In genomic region chr17:60421273-60422161, GRCh38 we compare ENCODE assay signal across 8 cellular contexts. TPM values are rescaled to one million over a fixed set of nuclear protein-coding genes. Genes with fewer than 3 reads are reported as not detected.
DNase-seq lines count a peak whose midpoint lies in the region; ATAC-seq, FAIRE-seq and TF ChIP-seq lines count a peak whose summit lies in the region.

No MANE protein-coding gene starts in this region.

- no peak overlapping the region for H3K27ac ChIP-seq in kidney (ENCODE audit: low read depth in 2 of 2, low read length in 2 of 2)

- TF ChIP-seq CTCF in LNCaP clone FGC (IDR thresholded peaks at IDR 0.05; ENCODE audit: control insufficient read depth, extremely low read depth, insufficient read depth) (peak; percentile 24), kidney (IDR thresholded peaks at IDR 0.05; ENCODE audit: borderline replicate concordance, extremely low read depth, insufficient read depth) (peak; percentile 58)

- DNase-seq in ELF-1 (ENCODE audit: low read depth, low spot score) (peak; percentile 86), LNCaP clone FGC (ENCODE audit: low read depth) (no peak), kidney (peak; percentile 89), OCI-M2 (lab: John Stamatoyannopoulos, UW; ENCODE audit: unreplicated experiment) (no peak)
- peak; percentile 56 to 62 for DNase-seq in central memory CD8-positive, alpha-beta T cell (ENCODE audit: low spot score in 2 of 2)
- DNase-seq in stimulated activated CD4-positive, alpha-beta T cell treated with anti-CD3 and anti-CD28 coated beads, Interleukin-15, amount 100 ng/mL, for 1 hour (ENCODE audit: low read depth in 1 of 2, low spot score in 1 of 2), result peak; percentile 53 to 67

- H3K27me3 Mint-ChIP-seq in central memory CD8-positive, alpha-beta T cell, result no peaks in the 10 kb centered on the region

- H3K4me3 Mint-ChIP-seq in central memory CD8-positive, alpha-beta T cell, result peak overlapping the region; percentile 80

- H3K4me1 Mint-ChIP-seq in central memory CD8-positive, alpha-beta T cell, result peaks cover 11% of the 10 kb centered on the region

- no peaks in the 10 kb centered on the region for H3K9me3 ChIP-seq in kidney (ENCODE audit: control insufficient read depth in 1 of 2, low read length in 2 of 2)

- H3K4me3 ChIP-seq in LNCaP clone FGC (ENCODE audit: low read depth, low read length) (no peak overlapping the region), kidney (ENCODE audit: low read length in 2 of 2) (peak overlapping the region; percentile 40 to 64)

- peak overlapping the region; percentile 31 to 55 for H3K9ac ChIP-seq in kidney (ENCODE audit: low read length in 2 of 2)

- no peak for FAIRE-seq in kidney (lab: Jason Lieb, UNC)

- peaks cover 7% of the 10 kb centered on the region for H3K36me3 Mint-ChIP-seq in central memory CD8-positive, alpha-beta T cell (ENCODE audit: insufficient read depth)

- no peaks in the 10 kb centered on the region for H3K36me3 ChIP-seq in kidney (ENCODE audit: control insufficient read depth in 1 of 2, insufficient read depth in 2 of 2, low read length in 2 of 2)

- H3K27ac Mint-ChIP-seq in central memory CD8-positive, alpha-beta T cell (ENCODE audit: low read depth), result peak overlapping the region; percentile 67

- intact Hi-C loops in kidney (cut with DNase I), result no loop called here

- no peaks in the 10 kb centered on the region for H3K9me3 Mint-ChIP-seq in central memory CD8-positive, alpha-beta T cell

- peak; percentile 88 for ATAC-seq in GM21737 (IDR thresholded peaks at IDR 0.05; ENCODE audit: unreplicated experiment)
- ATAC-seq in activated CD4-positive, CD25-positive, alpha-beta regulatory T cell treated with anti-CD3 and anti-CD28 coated beads, Interleukin-2, amount 50 U/mL, for 24 hours, result peak; percentile 98
- ATAC-seq in central memory CD8-positive, alpha-beta T cell (replicated peaks; ENCODE audit: extremely low read depth, poor library complexity, severe bottlenecking), result peak; percentile 96

- H3K4me1 ChIP-seq in kidney (ENCODE audit: control insufficient read depth in 1 of 2, insufficient read depth in 1 of 2, low read depth in 1 of 2, low read length in 2 of 2), result peaks cover 0 to 5% of the 10 kb centered on the region in 2 donors

RNA-seq across cellular contexts. Expression of gene CHCT1, which starts 0.8 kb away (rescaled TPM):
- not detected for total RNA-seq in kidney
- not detected for polyA plus RNA-seq in kidney (ENCODE audit: insufficient read depth, low read depth, low replicate concordance)

RNA-seq across cellular contexts. Expression of gene USP32, which starts 29.6 kb away (rescaled TPM):
- total RNA-seq in kidney, result 53.1 TPM
- polyA plus RNA-seq in kidney (ENCODE audit: insufficient read depth, low read depth, low replicate concordance), result 14.6 TPM

Comparison
In these comparisons a context has a peak if more than half of its experiments do, and no peak if none do; other contexts are left out.
1. DNase-seq: peak in ELF-1 (single experiment), central memory CD8-positive, alpha-beta T cell (2 of 2), kidney (single experiment) and stimulated activated CD4-positive, alpha-beta T cell treated with anti-CD3 and anti-CD28 coated beads, Interleukin-15, amount 100 ng/mL, for 1 hour (2 of 2); none in LNCaP clone FGC (single experiment) and OCI-M2 (single experiment).
2. Peak in every context shown above with its lines, with median percentiles within 50 percentile points of each other: ATAC-seq.